Comparison of ENCODE assay signal across 10 cellular contexts in the genomic region with DNA sequence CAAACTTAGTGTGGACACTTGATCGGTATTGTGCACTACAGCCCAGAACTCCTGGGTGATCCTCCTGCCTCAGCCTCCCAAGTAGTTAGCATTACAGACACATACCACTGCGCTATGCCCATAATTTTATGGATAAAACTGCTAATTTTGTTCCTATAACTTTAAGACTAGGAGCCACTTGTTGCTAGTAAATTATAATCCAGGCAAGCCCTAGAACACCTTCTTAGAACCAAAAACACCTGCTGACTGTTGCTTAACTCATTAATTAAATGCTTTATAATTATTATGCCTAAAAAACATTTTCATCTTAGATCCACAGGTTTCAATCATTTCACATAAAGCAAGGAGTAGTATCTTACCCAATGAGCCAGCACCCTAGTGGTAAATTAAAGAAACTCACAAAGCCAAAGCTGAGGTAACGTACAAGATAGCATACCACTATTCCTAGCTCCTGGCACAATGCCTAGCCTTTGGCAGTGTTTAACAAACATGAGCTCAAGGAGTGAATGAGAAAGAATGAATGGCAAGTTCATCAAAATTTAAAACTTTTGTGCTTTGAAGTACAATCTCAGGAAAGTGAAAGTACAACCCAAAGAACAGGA. TPM values are rescaled to one million over a fixed set of nuclear protein-coding genes. Genes with fewer than 3 reads are reported as not detected.
DNase-seq lines count a peak whose midpoint lies in the region; ATAC-seq and TF ChIP-seq lines count a peak whose summit lies in the region.
"Had no signal": no experiment of that assay in that cellular context is flagged by ENCODE, and none has a peak within 500 bp of the region (broad histone marks: within the 10 kb centered on the region; RNA-seq: fewer than 3 reads in every experiment).

No MANE protein-coding gene starts in this region.

- peak; percentile 31 for DNase-seq in DMS53 (lab: John Stamatoyannopoulos, UW)
- no peak for DNase-seq in DMS53 treated with DMSO at 0.1 percent for 48 hours (lab: John Stamatoyannopoulos, UW; ENCODE audit: unreplicated experiment)
- peak; percentile 57 for DNase-seq in NCI-H2196 (lab: John Stamatoyannopoulos, UW; ENCODE audit: unreplicated experiment)
- DNase-seq in choroid plexus epithelial cell (ENCODE audit: low read depth): peak; percentile 94
- no peak for DNase-seq in omental fat pad (ENCODE audit: low spot score)
- DNase-seq in SKM-1 (lab: John Stamatoyannopoulos, UW; ENCODE audit: unreplicated experiment): no peak
- no peak for DNase-seq in DMS153 treated with DMSO at 0.1 percent for 48 hours (lab: John Stamatoyannopoulos, UW; ENCODE audit: unreplicated experiment)
- no peak for DNase-seq in NCI-H82 (lab: John Stamatoyannopoulos, UW)
- DNase-seq: 8988T; activated naive CD4-positive, alpha-beta T cell had no signal

- ATAC-seq in omental fat pad (ENCODE audit: low FRiP score): peak; percentile 53

- H3K4me3 ChIP-seq in choroid plexus epithelial cell (ENCODE audit: low read depth, low read length): no peak overlapping the region

- TF ChIP-seq CTCF in choroid plexus epithelial cell (conservative IDR thresholded peaks at IDR 0.05; ENCODE audit: low read depth, low read length) (peak; percentile 54), omental fat pad (IDR thresholded peaks at IDR 0.05) (no peak)

RNA-seq across cellular contexts. Expression of a gene that starts 5.4 kb away (rescaled TPM):
- total RNA-seq in omental fat pad: 10 to 100 TPM; 45.4 to 53.9 (median 51.4) TPM

RNA-seq across cellular contexts. Expression of a gene that starts 5.5 kb away (rescaled TPM):
- 10 to 100 TPM in 1 of 4 donors, 1 to 10 TPM in 3; 4.8 to 10.2 (median 7.7) TPM for total RNA-seq in omental fat pad

Comparison
In these comparisons a context has a peak if more than half of its experiments do, and no peak if none do; other contexts are left out.
1. DNase-seq: peak in DMS53 (single experiment), NCI-H2196 (single experiment) and choroid plexus epithelial cell (single experiment); none in DMS53 treated with DMSO at 0.1 percent for 48 hours (single experiment), omental fat pad (single experiment), SKM-1 (single experiment), DMS153 treated with DMSO at 0.1 percent for 48 hours (single experiment) and NCI-H82 (single experiment).